ENCODE assay signal across 8 cellular contexts in the genomic region with DNA sequence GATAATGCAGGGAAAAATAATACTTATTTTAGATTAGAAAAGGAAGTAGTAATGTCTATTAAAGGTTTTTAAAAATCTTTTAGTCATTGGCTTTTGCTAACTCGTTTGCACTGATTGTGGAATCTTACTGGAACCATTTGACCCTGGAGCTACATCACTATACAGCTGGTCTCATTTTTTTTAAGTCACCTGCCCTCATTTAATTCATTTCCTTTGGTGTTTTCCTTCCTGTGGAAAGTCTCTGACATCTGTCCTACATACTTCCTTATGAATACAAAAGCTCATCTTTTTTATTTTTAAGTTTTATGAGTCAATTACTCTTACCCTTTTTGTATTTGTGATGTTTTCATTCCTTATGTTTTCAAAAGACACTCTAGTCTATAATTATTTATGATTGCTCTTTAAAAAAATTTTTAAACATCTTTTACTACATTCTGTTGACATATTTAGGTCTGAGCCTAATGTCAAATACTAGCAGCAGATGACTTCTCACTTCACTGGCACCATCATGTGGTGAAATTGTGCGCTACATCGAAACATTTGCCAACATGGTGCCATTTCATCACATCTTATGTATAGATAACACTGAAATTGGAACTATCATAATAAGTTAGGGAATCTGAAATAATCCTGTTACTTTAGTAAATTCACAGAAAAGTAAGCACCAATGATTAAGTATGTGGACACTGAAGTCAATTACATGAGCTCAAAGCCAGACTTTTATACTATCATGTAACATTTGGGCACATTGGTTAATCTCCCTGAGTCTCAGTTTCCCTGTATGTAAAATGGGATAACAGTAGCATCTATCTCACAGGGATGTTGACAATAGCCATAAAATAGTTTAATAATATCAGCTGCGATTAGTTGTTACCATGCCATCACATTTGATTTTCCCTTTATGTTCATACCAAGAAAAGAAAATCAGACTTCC. TPM values are rescaled to one million over a fixed set of nuclear protein-coding genes. Genes with fewer than 3 reads are reported as not detected.
DNase-seq lines count a peak whose midpoint lies in the region; ATAC-seq and TF ChIP-seq lines count a peak whose summit lies in the region.

No MANE protein-coding gene starts in this region.

- POLR2A ChIA-PET in PC-9 (lab: Charles Lee; ENCODE audit: unreplicated experiment), result no interaction called here

- H3K79me2 ChIP-seq in PC-9 (ENCODE audit: low read depth) (no peaks in the 10 kb centered on the region), parathyroid adenoma (no peaks in the 10 kb centered on the region)

- H3K9me3 ChIP-seq in BE2C (no peaks in the 10 kb centered on the region), PC-9 (ENCODE audit: insufficient read depth, low read depth) (no peaks in the 10 kb centered on the region; the same call in 1 of the 2 replicates), parathyroid adenoma (ENCODE audit: control insufficient read depth, low read length) (no peaks in the 10 kb centered on the region)

- no peak overlapping the region for H2AFZ ChIP-seq in PC-9
- no peak overlapping the region for H2AFZ ChIP-seq in parathyroid adenoma

- no peaks in the 10 kb centered on the region for H3K36me3 Mint-ChIP-seq in activated T-helper 2 cell treated with anti-CD3 and anti-CD28 coated beads, Interferon-gamma antibody, Interleukin-2, Interleukin-4, amounts not matched to agents 10 μg/mL and 5 μg/mL and 100 μg/mL, durations not matched to agents 14 hours and 24 hours and 36 hours (ENCODE audit: low read depth)

- CTCF ChIA-PET in PC-9 (lab: Charles Lee), result interaction anchor here (0.8 to 1.8 kb wide), 2 partner anchors 52 to 393 kb away, joined by 7 to 15 read pairs; no protein-coding TSS in a partner anchor

- no peaks in the 10 kb centered on the region for H4K20me1 ChIP-seq in PC-9 (ENCODE audit: insufficient read depth)

- H3K27ac ChIP-seq in PC-9, result no peak overlapping the region
- no peak overlapping the region for H3K27ac ChIP-seq in parathyroid adenoma

- H3K27me3 Mint-ChIP-seq in activated T-helper 2 cell treated with anti-CD3 and anti-CD28 coated beads, Interferon-gamma antibody, Interleukin-2, Interleukin-4, amounts not matched to agents 10 μg/mL and 5 μg/mL and 100 μg/mL, durations not matched to agents 14 hours and 24 hours and 36 hours (ENCODE audit: low read depth), result peaks cover 7% of the 10 kb centered on the region

- DNase-seq in BE2C (peak; percentile 58), HK-2 (ENCODE audit: unreplicated experiment) (peak; percentile 50), PC-9 (peak; percentile 44 to 64), foreskin fibroblast (peak; percentile 61 to 87), NCI-H1048 (lab: John Stamatoyannopoulos, UW) (no peak)
- peak; percentile 44 for DNase-seq in activated T-helper 2 cell treated with anti-CD3 and anti-CD28 coated beads, Interferon-gamma antibody, Interleukin-2, Interleukin-4, amounts not matched to agents 10 μg/mL and 5 μg/mL and 100 μg/mL, durations not matched to agents 14 hours and 24 hours and 36 hours (ENCODE audit: low spot score)

- H3K4me1 ChIP-seq in BE2C (no peaks in the 10 kb centered on the region), PC-9 (replicated peaks; ENCODE audit: insufficient read depth) (no peaks in the 10 kb centered on the region), parathyroid adenoma (no peaks in the 10 kb centered on the region)

- no peak overlapping the region for H3K4me3 ChIP-seq in BE2C (ENCODE audit: low read depth, low read length)
- no peak overlapping the region for H3K4me3 ChIP-seq in PC-9
- H3K4me3 ChIP-seq in foreskin fibroblast (ENCODE audit: low read depth in 1 of 2, low read length in 2 of 2), result no peak overlapping the region
- H3K4me3 ChIP-seq in parathyroid adenoma (ENCODE audit: low read depth, low read length), result no peak overlapping the region

- H3K27ac Mint-ChIP-seq in activated T-helper 2 cell treated with anti-CD3 and anti-CD28 coated beads, Interferon-gamma antibody, Interleukin-2, Interleukin-4, amounts not matched to agents 10 μg/mL and 5 μg/mL and 100 μg/mL, durations not matched to agents 14 hours and 24 hours and 36 hours, result no peak overlapping the region

- BruUV-seq in PC-9 (replicated peaks; lab: Mats Ljungman, UMichigan), result no TSS peak

- H3K4me3 Mint-ChIP-seq in activated T-helper 2 cell treated with anti-CD3 and anti-CD28 coated beads, Interferon-gamma antibody, Interleukin-2, Interleukin-4, amounts not matched to agents 10 μg/mL and 5 μg/mL and 100 μg/mL, durations not matched to agents 14 hours and 24 hours and 36 hours (ENCODE audit: low read depth), result no peak overlapping the region

- H3K4me1 Mint-ChIP-seq in activated T-helper 2 cell treated with anti-CD3 and anti-CD28 coated beads, Interferon-gamma antibody, Interleukin-2, Interleukin-4, amounts not matched to agents 10 μg/mL and 5 μg/mL and 100 μg/mL, durations not matched to agents 14 hours and 24 hours and 36 hours (ENCODE audit: low read depth), result peaks cover 14% of the 10 kb centered on the region

- no peaks in the 10 kb centered on the region for H3F3A ChIP-seq in PC-9 (ENCODE audit: insufficient read depth, low read depth)

- peak; percentile 78 for ATAC-seq in GM18858 (IDR thresholded peaks at IDR 0.05; ENCODE audit: unreplicated experiment)

- H3K9me2 ChIP-seq in PC-9 (ENCODE audit: insufficient read depth), result no peaks in the 10 kb centered on the region

- H3K27me3 ChIP-seq in BE2C (no peaks in the 10 kb centered on the region), PC-9 (ENCODE audit: insufficient read depth, low read depth) (no peaks in the 10 kb centered on the region), parathyroid adenoma (ENCODE audit: control insufficient read depth, insufficient read depth, low read length) (no peaks in the 10 kb centered on the region)

- H3K9ac ChIP-seq in parathyroid adenoma, result no peak overlapping the region

- H3K9me3 Mint-ChIP-seq in activated T-helper 2 cell treated with anti-CD3 and anti-CD28 coated beads, Interferon-gamma antibody, Interleukin-2, Interleukin-4, amounts not matched to agents 10 μg/mL and 5 μg/mL and 100 μg/mL, durations not matched to agents 14 hours and 24 hours and 36 hours, result peaks cover 10% of the 10 kb centered on the region

- intact Hi-C loops in PC-9 (cut with micrococcal nuclease; ENCODE audit: unreplicated experiment), result loop anchor here (1.0 to 10.0 kb wide), 6 partner anchors 127 to 1483 kb away; no protein-coding TSS in a partner anchor
- intact Hi-C loops in activated T-helper 2 cell treated with anti-CD3 and anti-CD28 coated beads, Interferon-gamma antibody, Interleukin-2, Interleukin-4, amounts not matched to agents 10 μg/mL and 5 μg/mL and 100 μg/mL, durations not matched to agents 14 hours and 24 hours and 36 hours (cut with micrococcal nuclease), result loop anchor here (1.0 to 5.0 kb wide), 2 partner anchors 52 to 375 kb away; no protein-coding TSS in a partner anchor

- H3K4me2 ChIP-seq in PC-9 (no peak overlapping the region), parathyroid adenoma (ENCODE audit: low read length) (no peak overlapping the region)

- H3K36me3 ChIP-seq in BE2C (no peaks in the 10 kb centered on the region), PC-9 (ENCODE audit: low read depth) (no peaks in the 10 kb centered on the region), parathyroid adenoma (ENCODE audit: control insufficient read depth, insufficient read depth, low read length) (no peaks in the 10 kb centered on the region)

- TF ChIP-seq CTCF in BE2C (IDR thresholded peaks at IDR 0.05; ENCODE audit: low read depth, low read length), result peak; percentile 82
- peak; percentile 80 for TF ChIP-seq CTCF in PC-9 (conservative IDR thresholded peaks at IDR 0.05)
- peak; percentile 79 for TF ChIP-seq CTCF in foreskin fibroblast (IDR thresholded peaks at IDR 0.05; ENCODE audit: low read depth, low read length)
- TF ChIP-seq CTCF in parathyroid adenoma (IDR thresholded peaks at IDR 0.05), result peak; percentile 62

RNA-seq across cellular contexts. Expression of a gene that starts 9.4 kb away (rescaled TPM):
- 5.7 TPM for polyA plus RNA-seq in BE2C (2012; ENCODE audit: insufficient read depth, insufficient read length, low read depth)
- 5.4 and 6.3 TPM in 2 replicates for total RNA-seq in PC-9 (2021)
- 15.9 and 16.0 TPM in 2 replicates for total RNA-seq in activated T-helper 2 cell treated with anti-CD3 and anti-CD28 coated beads, Interferon-gamma antibody, Interleukin-2, Interleukin-4, amounts not matched to agents 10 μg/mL and 5 μg/mL and 100 μg/mL, durations not matched to agents 14 hours and 24 hours and 36 hours
